ENCODE assay signal across 20 cellular contexts in the genomic region with DNA sequence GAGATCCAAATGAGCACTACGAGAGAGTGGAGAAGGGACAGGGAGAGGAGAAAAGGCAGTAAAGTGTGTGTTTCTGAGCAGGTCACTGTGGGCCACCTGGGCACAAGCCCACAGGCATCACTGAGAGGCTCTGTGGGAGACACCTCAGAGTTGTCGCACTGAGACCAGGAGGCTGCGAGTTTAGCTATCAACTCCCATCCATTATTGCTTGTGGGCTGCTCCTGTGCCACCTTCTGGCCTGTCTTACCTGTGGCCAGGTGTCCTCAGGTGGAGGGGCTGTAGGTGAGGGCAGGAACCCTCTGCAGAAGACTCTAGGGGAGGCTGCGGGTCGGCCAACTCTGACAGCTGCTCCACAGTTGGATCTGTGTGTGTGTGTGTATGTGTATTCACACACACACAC. TPM values are rescaled to one million over a fixed set of nuclear protein-coding genes. Genes with fewer than 3 reads are reported as not detected.
DNase-seq lines count a peak whose midpoint lies in the region; ATAC-seq lines count a peak whose summit lies in the region.
"Had no signal": no experiment of that assay in that cellular context is flagged by ENCODE, and none has a peak within 500 bp of the region (broad histone marks: within the 10 kb centered on the region; RNA-seq: fewer than 3 reads in every experiment).

No MANE protein-coding gene starts in this region.

- H3K36me3 Mint-ChIP-seq in activated naive CD8-positive, alpha-beta T cell treated with anti-CD3 and anti-CD28 coated beads, Interleukin-2, amount 10 ng/mL, durations not matched to agents 7 days and 5 days, result peaks cover 2% of the 10 kb centered on the region
- H3K36me3 Mint-ChIP-seq in activated naive CD8-positive, alpha-beta T cell treated with anti-CD3 and anti-CD28 coated beads, Interleukin-2, amount 50 U/mL, for 24 hours (ENCODE audit: low read depth), result no peaks in the 10 kb centered on the region
- peaks cover 5% of the 10 kb centered on the region for H3K36me3 Mint-ChIP-seq in activated T-helper 1 cell treated with anti-CD3 and anti-CD28 coated beads, Interleukin-12 subunit alpha, Interleukin-12 subunit beta, Interleukin-2, Interleukin-4 antibody, amounts not matched to agents 30 ng/mL and 10 ng/mL and 1 ng/mL, durations not matched to agents 14 hours and 24 hours and 36 hours (ENCODE audit: low read depth)
- peaks cover 21% of the 10 kb centered on the region for H3K36me3 Mint-ChIP-seq in stimulated activated effector memory CD8-positive, alpha-beta T cell treated with anti-CD3 and anti-CD28 coated beads, Interleukin-12 subunit alpha, Interleukin-12 subunit beta, amount 100 ng/mL, for 72 hours

- peaks cover 32% of the 10 kb centered on the region for H3K27me3 Mint-ChIP-seq in activated naive CD8-positive, alpha-beta T cell treated with anti-CD3 and anti-CD28 coated beads, Interleukin-2, amount 10 ng/mL, durations not matched to agents 7 days and 5 days
- H3K27me3 Mint-ChIP-seq in activated naive CD8-positive, alpha-beta T cell treated with anti-CD3 and anti-CD28 coated beads, Interleukin-2, amount 50 U/mL, for 24 hours, result peaks cover 3% of the 10 kb centered on the region
- peaks cover 30% of the 10 kb centered on the region for H3K27me3 Mint-ChIP-seq in activated T-helper 1 cell treated with anti-CD3 and anti-CD28 coated beads, Interleukin-12 subunit alpha, Interleukin-12 subunit beta, Interleukin-2, Interleukin-4 antibody, amounts not matched to agents 30 ng/mL and 10 ng/mL and 1 ng/mL, durations not matched to agents 14 hours and 24 hours and 36 hours (ENCODE audit: insufficient read depth)
- H3K27me3 Mint-ChIP-seq: activated CD4-positive, alpha-beta T cell treated with anti-CD3 and anti-CD28 coated beads for 36 hours had no signal

- no peak for ATAC-seq in activated naive CD8-positive, alpha-beta T cell treated with anti-CD3 and anti-CD28 coated beads, Interleukin-2, amount 10 ng/mL, durations not matched to agents 7 days and 5 days (ENCODE audit: low read depth)
- ATAC-seq in activated naive CD8-positive, alpha-beta T cell treated with anti-CD3 and anti-CD28 coated beads, Interleukin-2, amount 50 U/mL, for 24 hours, result no peak
- no peak for ATAC-seq in stimulated activated effector memory CD8-positive, alpha-beta T cell treated with anti-CD3 and anti-CD28 coated beads, Interleukin-12 subunit alpha, Interleukin-12 subunit beta, amount 100 ng/mL, for 72 hours
- ATAC-seq in HG03442 (IDR thresholded peaks at IDR 0.05; ENCODE audit: unreplicated experiment), result no peak
- ATAC-seq: activated CD4-positive, alpha-beta T cell treated with anti-CD3 and anti-CD28 coated beads for 36 hours; activated T-cell treated with anti-CD3 and anti-CD28 coated beads, Interleukin-2, amount 50 U/mL, for 72 hours; HCT116; mucosa of descending colon had no signal

- DNase-seq in activated naive CD8-positive, alpha-beta T cell treated with anti-CD3 and anti-CD28 coated beads, Interleukin-2, amount 10 ng/mL, durations not matched to agents 7 days and 5 days, result peak; percentile 24
- no peak for DNase-seq in activated naive CD8-positive, alpha-beta T cell treated with anti-CD3 and anti-CD28 coated beads, Interleukin-2, amount 50 U/mL, for 24 hours
- DNase-seq in activated T-helper 1 cell treated with anti-CD3 and anti-CD28 coated beads, Interleukin-12 subunit alpha, Interleukin-12 subunit beta, Interleukin-2, Interleukin-4 antibody, amounts not matched to agents 30 ng/mL and 10 ng/mL and 1 ng/mL, durations not matched to agents 14 hours and 24 hours and 36 hours (ENCODE audit: low spot score), result no peak
- DNase-seq in mesenteric fat pad (ENCODE audit: low spot score) (peak; percentile 82), activated gamma-delta T cell (lab: John Stamatoyannopoulos, UW) (no peak), KG1 (lab: John Stamatoyannopoulos, UW) (no peak)
- DNase-seq in stimulated activated effector memory CD8-positive, alpha-beta T cell treated with anti-CD3 and anti-CD28 coated beads, Interleukin-12 subunit alpha, Interleukin-12 subunit beta, amount 100 ng/mL, for 72 hours (ENCODE audit: low spot score in 2 of 2), result no peak
- DNase-seq: activated CD4-positive, alpha-beta T cell treated with anti-CD3 and anti-CD28 coated beads for 36 hours; activated T-cell treated with anti-CD3 and anti-CD28 coated beads, Interleukin-2, amount 50 U/mL, for 72 hours; mucosa of descending colon; NCI-H1417; NCI-H2029 treated with DMSO at 0.1 percent for 48 hours; NCI-H226 had no signal

- H3K4me1 Mint-ChIP-seq in activated naive CD8-positive, alpha-beta T cell treated with anti-CD3 and anti-CD28 coated beads, Interleukin-2, amount 10 ng/mL, durations not matched to agents 7 days and 5 days, result peaks cover 28% of the 10 kb centered on the region
- H3K4me1 Mint-ChIP-seq in activated naive CD8-positive, alpha-beta T cell treated with anti-CD3 and anti-CD28 coated beads, Interleukin-2, amount 50 U/mL, for 24 hours, result peaks cover 39% of the 10 kb centered on the region
- peaks cover 63% of the 10 kb centered on the region for H3K4me1 Mint-ChIP-seq in activated T-helper 1 cell treated with anti-CD3 and anti-CD28 coated beads, Interleukin-12 subunit alpha, Interleukin-12 subunit beta, Interleukin-2, Interleukin-4 antibody, amounts not matched to agents 30 ng/mL and 10 ng/mL and 1 ng/mL, durations not matched to agents 14 hours and 24 hours and 36 hours (ENCODE audit: low read depth)
- H3K4me1 Mint-ChIP-seq in stimulated activated effector memory CD8-positive, alpha-beta T cell treated with anti-CD3 and anti-CD28 coated beads, Interleukin-12 subunit alpha, Interleukin-12 subunit beta, amount 100 ng/mL, for 72 hours, result peaks cover 79% of the 10 kb centered on the region

- no peak overlapping the region for H3K4me3 Mint-ChIP-seq in activated naive CD8-positive, alpha-beta T cell treated with anti-CD3 and anti-CD28 coated beads, Interleukin-2, amount 10 ng/mL, durations not matched to agents 7 days and 5 days
- H3K4me3 Mint-ChIP-seq in activated naive CD8-positive, alpha-beta T cell treated with anti-CD3 and anti-CD28 coated beads, Interleukin-2, amount 50 U/mL, for 24 hours, result no peak overlapping the region
- no peak overlapping the region for H3K4me3 Mint-ChIP-seq in activated T-helper 1 cell treated with anti-CD3 and anti-CD28 coated beads, Interleukin-12 subunit alpha, Interleukin-12 subunit beta, Interleukin-2, Interleukin-4 antibody, amounts not matched to agents 30 ng/mL and 10 ng/mL and 1 ng/mL, durations not matched to agents 14 hours and 24 hours and 36 hours
- no peak overlapping the region for H3K4me3 Mint-ChIP-seq in stimulated activated effector memory CD8-positive, alpha-beta T cell treated with anti-CD3 and anti-CD28 coated beads, Interleukin-12 subunit alpha, Interleukin-12 subunit beta, amount 100 ng/mL, for 72 hours
- H3K4me3 Mint-ChIP-seq: activated CD4-positive, alpha-beta T cell treated with anti-CD3 and anti-CD28 coated beads for 36 hours; activated T-cell treated with anti-CD3 and anti-CD28 coated beads, Interleukin-2, amount 50 U/mL, for 72 hours; stimulated activated naive CD8-positive, alpha-beta T cell treated with anti-CD3 and anti-CD28 coated beads, Interleukin-15, Interleukin-2, amounts not matched to agents 100 ng/mL and 50 ng/mL, for 24 hours had no signal

- H3K27ac Mint-ChIP-seq in activated naive CD8-positive, alpha-beta T cell treated with anti-CD3 and anti-CD28 coated beads, Interleukin-2, amount 10 ng/mL, durations not matched to agents 7 days and 5 days, result no peak overlapping the region
- H3K27ac Mint-ChIP-seq in activated naive CD8-positive, alpha-beta T cell treated with anti-CD3 and anti-CD28 coated beads, Interleukin-2, amount 50 U/mL, for 24 hours, result no peak overlapping the region
- H3K27ac Mint-ChIP-seq in activated T-helper 1 cell treated with anti-CD3 and anti-CD28 coated beads, Interleukin-12 subunit alpha, Interleukin-12 subunit beta, Interleukin-2, Interleukin-4 antibody, amounts not matched to agents 30 ng/mL and 10 ng/mL and 1 ng/mL, durations not matched to agents 14 hours and 24 hours and 36 hours, result peak overlapping the region; percentile 6
- H3K27ac Mint-ChIP-seq in stimulated activated effector memory CD8-positive, alpha-beta T cell treated with anti-CD3 and anti-CD28 coated beads, Interleukin-12 subunit alpha, Interleukin-12 subunit beta, amount 100 ng/mL, for 72 hours, result peak overlapping the region; percentile 33
- H3K27ac Mint-ChIP-seq: activated CD4-positive, alpha-beta T cell treated with anti-CD3 and anti-CD28 coated beads for 36 hours; activated T-cell treated with anti-CD3 and anti-CD28 coated beads, Interleukin-2, amount 50 U/mL, for 72 hours; progenitor cell of endocrine pancreas; stimulated activated naive CD8-positive, alpha-beta T cell treated with anti-CD3 and anti-CD28 coated beads, Interleukin-15, Interleukin-2, amounts not matched to agents 100 ng/mL and 50 ng/mL, for 24 hours had no signal

- POLR2A ChIA-PET in activated naive CD8-positive, alpha-beta T cell treated with anti-CD3 and anti-CD28 coated beads, Interleukin-2, amount 10 ng/mL, durations not matched to agents 7 days and 5 days (lab: Charles Lee), result interaction anchor here (2.6 kb wide), 1 partner anchor 30 kb away, joined by 7 read pairs; no protein-coding TSS in a partner anchor

- no peaks in the 10 kb centered on the region for H3K9me3 Mint-ChIP-seq in activated naive CD8-positive, alpha-beta T cell treated with anti-CD3 and anti-CD28 coated beads, Interleukin-2, amount 10 ng/mL, durations not matched to agents 7 days and 5 days
- no peaks in the 10 kb centered on the region for H3K9me3 Mint-ChIP-seq in activated naive CD8-positive, alpha-beta T cell treated with anti-CD3 and anti-CD28 coated beads, Interleukin-2, amount 50 U/mL, for 24 hours
- no peaks in the 10 kb centered on the region for H3K9me3 Mint-ChIP-seq in activated T-helper 1 cell treated with anti-CD3 and anti-CD28 coated beads, Interleukin-12 subunit alpha, Interleukin-12 subunit beta, Interleukin-2, Interleukin-4 antibody, amounts not matched to agents 30 ng/mL and 10 ng/mL and 1 ng/mL, durations not matched to agents 14 hours and 24 hours and 36 hours
- no peaks in the 10 kb centered on the region for H3K9me3 Mint-ChIP-seq in stimulated activated effector memory CD8-positive, alpha-beta T cell treated with anti-CD3 and anti-CD28 coated beads, Interleukin-12 subunit alpha, Interleukin-12 subunit beta, amount 100 ng/mL, for 72 hours
- H3K9me3 Mint-ChIP-seq: activated T-cell treated with anti-CD3 and anti-CD28 coated beads, Interleukin-2, amount 50 U/mL, for 72 hours; stimulated activated naive CD8-positive, alpha-beta T cell treated with anti-CD3 and anti-CD28 coated beads, Interleukin-15, Interleukin-2, amounts not matched to agents 100 ng/mL and 50 ng/mL, for 24 hours had no signal

- intact Hi-C loops in activated T-helper 1 cell treated with anti-CD3 and anti-CD28 coated beads, Interleukin-12 subunit alpha, Interleukin-12 subunit beta, Interleukin-2, Interleukin-4 antibody, amounts not matched to agents 30 ng/mL and 10 ng/mL and 1 ng/mL, durations not matched to agents 14 hours and 24 hours and 36 hours (cut with micrococcal nuclease), result loop anchor here (5.0 kb wide), 1 partner anchor 48 kb away; no protein-coding TSS in a partner anchor

RNA-seq across cellular contexts. Expression of a gene that starts 2.5 kb away (rescaled TPM):
- 1 to 10 TPM in 1 of 2 experiments, under 1 TPM in 1; 1.00 to 1.4 TPM for total RNA-seq in activated naive CD8-positive, alpha-beta T cell treated with anti-CD3 and anti-CD28 coated beads, Interleukin-2, amount 10 ng/mL, durations not matched to agents 7 days and 5 days
- total RNA-seq in activated T-helper 1 cell treated with anti-CD3 and anti-CD28 coated beads, Interleukin-12 subunit alpha, Interleukin-12 subunit beta, Interleukin-2, Interleukin-4 antibody, amounts not matched to agents 30 ng/mL and 10 ng/mL and 1 ng/mL, durations not matched to agents 14 hours and 24 hours and 36 hours, result 0.44 and 0.91 TPM in 2 replicates
- 0.90 TPM for total RNA-seq in mesenteric fat pad
- total RNA-seq: mucosa of descending colon, vagina had no signal

RNA-seq across cellular contexts. Expression of a gene that starts 22.9 kb away (rescaled TPM):
- total RNA-seq in activated naive CD8-positive, alpha-beta T cell treated with anti-CD3 and anti-CD28 coated beads, Interleukin-2, amount 10 ng/mL, durations not matched to agents 7 days and 5 days, result not detected
- total RNA-seq in activated T-helper 1 cell treated with anti-CD3 and anti-CD28 coated beads, Interleukin-12 subunit alpha, Interleukin-12 subunit beta, Interleukin-2, Interleukin-4 antibody, amounts not matched to agents 30 ng/mL and 10 ng/mL and 1 ng/mL, durations not matched to agents 14 hours and 24 hours and 36 hours, result 0.13 and 0.22 TPM in 2 replicates
- 27.1 TPM for total RNA-seq in mesenteric fat pad
- total RNA-seq: epithelial cell of proximal tubule, SJSA1 had no signal

RNA-seq across cellular contexts. Expression of a gene that starts 24.8 kb away (rescaled TPM):
- total RNA-seq in activated naive CD8-positive, alpha-beta T cell treated with anti-CD3 and anti-CD28 coated beads, Interleukin-2, amount 10 ng/mL, durations not matched to agents 7 days and 5 days, result 10 to 100 TPM; 59.0 to 61.7 TPM
- 58.3 and 62.1 TPM in 2 replicates for total RNA-seq in activated T-helper 1 cell treated with anti-CD3 and anti-CD28 coated beads, Interleukin-12 subunit alpha, Interleukin-12 subunit beta, Interleukin-2, Interleukin-4 antibody, amounts not matched to agents 30 ng/mL and 10 ng/mL and 1 ng/mL, durations not matched to agents 14 hours and 24 hours and 36 hours
- 75.2 TPM for total RNA-seq in mesenteric fat pad

Comparison
In these comparisons a context has a peak if more than half of its experiments do, and no peak if none do; other contexts are left out.
1. DNase-seq: peak in activated naive CD8-positive, alpha-beta T cell treated with anti-CD3 and anti-CD28 coated beads, Interleukin-2, amount 10 ng/mL, durations not matched to agents 7 days and 5 days (single experiment) and mesenteric fat pad (single experiment); none in activated naive CD8-positive, alpha-beta T cell treated with anti-CD3 and anti-CD28 coated beads, Interleukin-2, amount 50 U/mL, for 24 hours (single experiment), activated T-helper 1 cell treated with anti-CD3 and anti-CD28 coated beads, Interleukin-12 subunit alpha, Interleukin-12 subunit beta, Interleukin-2, Interleukin-4 antibody, amounts not matched to agents 30 ng/mL and 10 ng/mL and 1 ng/mL, durations not matched to agents 14 hours and 24 hours and 36 hours (single experiment), stimulated activated effector memory CD8-positive, alpha-beta T cell treated with anti-CD3 and anti-CD28 coated beads, Interleukin-12 subunit alpha, Interleukin-12 subunit beta, amount 100 ng/mL, for 72 hours (0 of 2), activated gamma-delta T cell (single experiment) and KG1 (single experiment).
2. H3K27ac Mint-ChIP-seq: peak in activated T-helper 1 cell treated with anti-CD3 and anti-CD28 coated beads, Interleukin-12 subunit alpha, Interleukin-12 subunit beta, Interleukin-2, Interleukin-4 antibody, amounts not matched to agents 30 ng/mL and 10 ng/mL and 1 ng/mL, durations not matched to agents 14 hours and 24 hours and 36 hours (single experiment) and stimulated activated effector memory CD8-positive, alpha-beta T cell treated with anti-CD3 and anti-CD28 coated beads, Interleukin-12 subunit alpha, Interleukin-12 subunit beta, amount 100 ng/mL, for 72 hours (single experiment); none in activated naive CD8-positive, alpha-beta T cell treated with anti-CD3 and anti-CD28 coated beads, Interleukin-2, amount 10 ng/mL, durations not matched to agents 7 days and 5 days (single experiment) and activated naive CD8-positive, alpha-beta T cell treated with anti-CD3 and anti-CD28 coated beads, Interleukin-2, amount 50 U/mL, for 24 hours (single experiment).
3. RNA of a gene that starts 22.9 kb away (total RNA-seq): 27.1 TPM in mesenteric fat pad (single experiment); 0.13 to 0.22 TPM in activated T-helper 1 cell treated with anti-CD3 and anti-CD28 coated beads, Interleukin-12 subunit alpha, Interleukin-12 subunit beta, Interleukin-2, Interleukin-4 antibody, amounts not matched to agents 30 ng/mL and 10 ng/mL and 1 ng/mL, durations not matched to agents 14 hours and 24 hours and 36 hours and not detected in activated naive CD8-positive, alpha-beta T cell treated with anti-CD3 and anti-CD28 coated beads, Interleukin-2, amount 10 ng/mL, durations not matched to agents 7 days and 5 days; every median in the first group is over 10 times any median in the second.